Comparison of ENCODE assay signal across 1 cellular context in genomic region chr14:64637735-64638473, GRCh38.
TF ChIP-seq lines count a peak whose summit lies in the region.

No MANE protein-coding gene starts in this region.

TF ChIP-seq in H1, 55 proteins besides CTCF, POLR2A, EP300 and RAD21:
- TF ChIP-seq BCL11A (IDR thresholded peaks at IDR 0.05; ENCODE audit: low read depth in 2 of 2, low read length in 2 of 2) (no peak), CHD2 (IDR thresholded peaks at IDR 0.05; ENCODE audit: low read length) (no peak), FOSL1 (IDR thresholded peaks at IDR 0.05; ENCODE audit: insufficient read depth, low read depth, low read length) (no peak), E2F6 (IDR thresholded peaks at IDR 0.05) (no peak)
